Comparison of ENCODE assay signal across 1 cellular context in the genomic region with DNA sequence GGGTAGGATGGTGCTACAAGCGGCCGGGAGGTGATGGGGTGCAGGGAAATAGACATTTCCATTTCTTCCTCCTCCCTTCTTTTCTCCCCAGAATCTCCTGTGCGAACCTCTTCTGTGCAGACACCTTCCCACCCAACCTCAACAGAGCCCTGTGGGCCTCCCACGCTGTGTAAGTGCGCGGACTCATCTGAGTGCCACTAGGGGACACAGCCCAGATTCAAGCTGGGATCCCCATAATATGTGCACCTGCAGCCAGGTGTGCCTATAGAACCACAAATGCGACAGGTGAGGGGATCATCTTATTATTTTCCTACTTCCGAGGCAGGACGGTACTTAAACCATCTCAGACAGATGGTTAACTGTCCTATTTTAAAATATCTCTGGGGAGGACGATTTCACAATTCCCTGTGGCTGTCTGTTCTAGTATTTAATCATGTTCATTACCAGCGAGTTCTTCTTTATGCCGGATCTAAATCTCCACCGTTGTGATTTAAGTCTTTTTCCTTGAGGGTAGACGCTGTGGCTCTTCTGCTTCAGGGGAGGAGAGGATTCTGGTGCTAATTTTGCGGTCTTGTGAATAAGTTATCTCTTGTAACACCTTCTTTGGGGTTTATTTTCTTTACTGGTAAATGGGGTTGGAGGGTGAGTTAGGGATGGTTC.
TF ChIP-seq lines count a peak whose summit lies in the region.

No MANE protein-coding gene starts in this region.

TF ChIP-seq in HepG2, 621 proteins besides CTCF, POLR2A, EP300 and RAD21:
- no peak for TF ChIP-seq ZNF629 (CRISPR knock-in tag; conservative IDR thresholded peaks at IDR 0.05)
- TF ChIP-seq ZSCAN21 (CRISPR knock-in tag; IDR thresholded peaks at IDR 0.05; ENCODE audit: borderline replicate concordance) = no peak
- TF ChIP-seq FOXK1 (CRISPR knock-in tag; IDR thresholded peaks at IDR 0.05; ENCODE audit: borderline replicate concordance, low read depth) = no peak
- TF ChIP-seq HHEX (CRISPR knock-in tag; IDR thresholded peaks at IDR 0.05) = no peak
- no peak for TF ChIP-seq KLF12 (CRISPR knock-in tag; IDR thresholded peaks at IDR 0.05; ENCODE audit: borderline replicate concordance)
- no peak for TF ChIP-seq ZNF746 (CRISPR knock-in tag; IDR thresholded peaks at IDR 0.05)
- TF ChIP-seq, protein P1, sequence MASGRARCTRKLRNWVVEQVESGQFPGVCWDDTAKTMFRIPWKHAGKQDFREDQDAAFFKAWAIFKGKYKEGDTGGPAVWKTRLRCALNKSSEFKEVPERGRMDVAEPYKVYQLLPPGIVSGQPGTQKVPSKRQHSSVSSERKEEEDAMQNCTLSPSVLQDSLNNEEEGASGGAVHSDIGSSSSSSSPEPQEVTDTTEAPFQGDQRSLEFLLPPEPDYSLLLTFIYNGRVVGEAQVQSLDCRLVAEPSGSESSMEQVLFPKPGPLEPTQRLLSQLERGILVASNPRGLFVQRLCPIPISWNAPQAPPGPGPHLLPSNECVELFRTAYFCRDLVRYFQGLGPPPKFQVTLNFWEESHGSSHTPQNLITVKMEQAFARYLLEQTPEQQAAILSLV (CRISPR knock-in tag; IDR thresholded peaks at IDR 0.05; ENCODE audit: borderline replicate concordance) = no peak
- no peak for TF ChIP-seq MEF2D (CRISPR knock-in tag; IDR thresholded peaks at IDR 0.05)
- no peak for TF ChIP-seq TMF1 (CRISPR knock-in tag; IDR thresholded peaks at IDR 0.05; ENCODE audit: low read depth)
- no peak for TF ChIP-seq ONECUT2 (CRISPR knock-in tag; IDR thresholded peaks at IDR 0.05)
